In the genomic region with DNA sequence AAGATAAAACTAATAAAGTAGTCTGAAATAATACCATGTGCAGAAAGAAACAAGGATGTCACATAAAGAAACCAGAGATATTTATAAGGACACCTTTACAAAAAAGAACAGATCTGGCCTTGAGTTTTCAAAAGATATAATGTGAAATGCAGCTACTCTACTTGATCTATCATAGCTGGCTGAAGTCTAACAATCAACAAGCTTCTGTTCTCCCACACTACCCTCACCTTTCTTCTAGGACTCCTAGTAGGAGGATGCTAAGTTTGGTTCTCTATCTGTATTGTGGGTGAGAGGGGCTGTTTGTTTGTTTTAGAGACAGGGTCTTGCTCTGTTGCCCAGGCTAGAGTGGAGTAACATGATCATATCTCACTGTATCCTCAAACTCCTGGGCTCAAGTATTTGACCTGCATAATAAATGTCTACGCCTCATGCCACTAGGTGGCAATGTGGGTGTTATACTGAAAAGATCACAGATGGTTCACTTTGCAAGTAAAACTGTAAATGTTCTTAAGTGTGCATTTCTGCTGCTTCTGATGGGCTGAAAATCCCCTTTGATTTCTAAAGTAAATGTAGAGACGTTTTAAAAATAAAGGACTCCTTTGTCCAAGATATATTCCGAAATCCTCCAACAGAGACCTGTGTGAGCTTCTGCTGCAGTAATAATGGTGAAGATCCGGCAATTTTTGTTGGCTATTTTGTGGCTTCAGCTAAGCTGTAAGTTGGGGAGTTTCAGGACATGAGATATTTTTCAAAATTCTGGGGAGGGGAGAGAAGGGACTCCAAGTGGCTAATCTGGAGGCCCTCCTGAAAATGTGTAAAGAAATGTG, we compare ENCODE assay signal across 8 cellular contexts.
DNase-seq lines count a peak whose midpoint lies in the region; ATAC-seq, FAIRE-seq and TF ChIP-seq lines count a peak whose summit lies in the region.

No MANE protein-coding gene starts in this region.

- DNase-seq in GM12891 (ENCODE audit: insufficient read length, low spot score) = no peak
- peak; percentile 12 for DNase-seq in NCI-H1105 (lab: John Stamatoyannopoulos, UW)
- peak; percentile 40 for DNase-seq in WTC11 (ENCODE audit: low spot score)
- peak; percentile 71 for DNase-seq in fibroblast of pulmonary artery (ENCODE audit: low read depth)
- peak; percentile 39 for DNase-seq in neural crest cell (ENCODE audit: low read depth, low spot score)
- DNase-seq in GM19238 (ENCODE audit: insufficient read length, low spot score) = no peak

- H3K36me3 Mint-ChIP-seq in WTC11 = no peaks in the 10 kb centered on the region
- H3K36me3 Mint-ChIP-seq in neural crest cell (ENCODE audit: low read depth) = no peaks in the 10 kb centered on the region

- H3K9me3 Mint-ChIP-seq in WTC11 (peaks cover 5% of the 10 kb centered on the region; the same call in 1 of the 2 replicates), neural crest cell (no peaks in the 10 kb centered on the region)

- POLR2A ChIA-PET in WTC11 (lab: Charles Lee) = no interaction called here

- H3K4me3 Mint-ChIP-seq in WTC11 (no peak overlapping the region), neural crest cell (no peak overlapping the region)

- H3K27me3 Mint-ChIP-seq in WTC11 (ENCODE audit: low read depth) = no peaks in the 10 kb centered on the region
- H3K27me3 Mint-ChIP-seq in neural crest cell (ENCODE audit: low read depth) = peaks cover 10% of the 10 kb centered on the region

- FAIRE-seq in GM12891 (lab: Jason Lieb, UNC) = peak; percentile 84

- H3K27ac ChIP-seq in C4-2B = no peak overlapping the region

- TF ChIP-seq CTCF in C4-2B (conservative IDR thresholded peaks at IDR 0.05) (peak; percentile 84), WTC11 (IDR thresholded peaks at IDR 0.05) (peak; percentile 31; the same call in 1 of the 2 replicates), fibroblast of pulmonary artery (IDR thresholded peaks at IDR 0.05; ENCODE audit: low read length, missing control alignments) (peak; percentile 78), neural crest cell (conservative IDR thresholded peaks at IDR 0.05) (peak; percentile 77)

- CTCF ChIA-PET in WTC11 (lab: Charles Lee) = interaction anchor here (0.6 to 5.1 kb wide), 22 partner anchors 10 to 402 kb away, joined by 3 to 80 read pairs (median 6); no protein-coding TSS in a partner anchor

- no peak overlapping the region for H3K4me3 ChIP-seq in fibroblast of pulmonary artery (replicated peaks; ENCODE audit: low read depth, low read length)

- ATAC-seq in WTC11 (peak; percentile 79), GM19395 (IDR thresholded peaks at IDR 0.05; ENCODE audit: unreplicated experiment) (no peak)

- H3K4me1 Mint-ChIP-seq in WTC11 (peaks cover 3% of the 10 kb centered on the region; the same call in 1 of the 2 replicates), neural crest cell (no peaks in the 10 kb centered on the region)

- H3K27ac Mint-ChIP-seq in WTC11 = no peak overlapping the region
- H3K27ac Mint-ChIP-seq in neural crest cell (ENCODE audit: unreplicated experiment) = no peak overlapping the region

- no peak for TF ChIP-seq POLR2A in GM12891 (IDR thresholded peaks at IDR 0.05; ENCODE audit: low read depth, low read length)

TF ChIP-seq in GM12891, 5 proteins besides CTCF, POLR2A, EP300 and RAD21:
- TF ChIP-seq TAF1 (IDR thresholded peaks at IDR 0.05; ENCODE audit: low read depth, low read length) (no peak), PAX5 (IDR thresholded peaks at IDR 0.05; ENCODE audit: insufficient read depth, low read length, severe bottlenecking) (no peak), SPI1 (IDR thresholded peaks at IDR 0.05; ENCODE audit: low read depth, low read length) (no peak), POU2F2 (IDR thresholded peaks at IDR 0.05; ENCODE audit: low read depth, low read length) (no peak), POLR2AphosphoS5 (IDR thresholded peaks at IDR 0.05; ENCODE audit: low read depth, low read length) (no peak)

TF ChIP-seq in WTC11, 78 proteins besides CTCF, POLR2A, EP300 and RAD21:
- TF ChIP-seq ATF1 (CRISPR knock-in tag; IDR thresholded peaks at IDR 0.05) (no peak), ZNF121 (CRISPR knock-in tag; IDR thresholded peaks at IDR 0.05) (peak; percentile 60; the same call in 1 of the 2 replicates)
TF ChIP-seq in WTC11: peak in this region for 1.

Comparison
In these comparisons a context has a peak if more than half of its experiments do, and no peak if none do; other contexts are left out.
1. CTCF ChIP-seq: peak in every context shown above with its lines; median percentile 84 in C4-2B; 78 in fibroblast of pulmonary artery; 77 in neural crest cell; 31 in WTC11.
2. DNase-seq: peak in NCI-H1105 (single experiment), WTC11 (single experiment), fibroblast of pulmonary artery (single experiment) and neural crest cell (single experiment); none in GM12891 (single experiment) and GM19238 (single experiment).